Comparison of ENCODE assay signal across 1 cellular context in the genomic region with DNA sequence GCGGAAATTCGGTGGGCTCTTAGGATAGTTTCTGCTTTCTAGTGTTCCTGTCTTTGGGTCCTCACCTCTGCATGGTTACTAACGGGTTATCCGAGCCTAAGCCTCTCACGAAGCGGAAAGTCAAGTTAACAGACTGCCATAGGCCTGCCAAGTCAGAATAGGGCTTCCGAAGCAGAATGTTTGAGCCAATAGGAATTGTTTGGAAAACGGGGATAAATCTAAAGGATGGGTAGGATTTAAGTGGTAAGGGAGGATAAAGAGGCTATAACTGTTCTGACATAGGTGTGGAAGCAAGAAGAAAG.
TF ChIP-seq lines count a peak whose summit lies in the region.

No MANE protein-coding gene starts in this region.

TF ChIP-seq in endothelial cell of umbilical vein, 7 proteins besides CTCF, POLR2A, EP300 and RAD21 (continued from another document):
- TF ChIP-seq JUN (IDR thresholded peaks at IDR 0.05; ENCODE audit: borderline replicate concordance, insufficient read depth, insufficient read length, low read depth), result no peak
- TF ChIP-seq EZH2 (IDR thresholded peaks at IDR 0.05; ENCODE audit: borderline replicate concordance, low read depth, low read length, severe bottlenecking), result no peak
- no peak for TF ChIP-seq MAX (IDR thresholded peaks at IDR 0.05; ENCODE audit: insufficient read depth, insufficient read length)
- no peak for TF ChIP-seq FOS (IDR thresholded peaks at IDR 0.05; ENCODE audit: borderline replicate concordance, insufficient read depth, low read length)
